In genomic region chr20:35954200-35954906, GRCh38 we compare ENCODE assay signal across 8 cellular contexts. TPM values are rescaled to one million over a fixed set of nuclear protein-coding genes. Genes with fewer than 3 reads are reported as not detected.
DNase-seq lines count a peak whose midpoint lies in the region; ATAC-seq and TF ChIP-seq lines count a peak whose summit lies in the region.

Gene SCAND1 (minus strand): TSS chr20:35954502. CDS start chr20:35954284, 218 bp downstream.

- H3K36me3 ChIP-seq in mucosa of descending colon (ENCODE audit: low read depth) = no peaks in the 10 kb centered on the region

- intact Hi-C loops in mucosa of descending colon (cut with DNase I, micrococcal nuclease) = no loop called here

- H3K4me1 ChIP-seq in mucosa of descending colon (ENCODE audit: low read depth) = peaks cover 19% of the 10 kb centered on the region

- ATAC-seq in GM21576 (IDR thresholded peaks at IDR 0.05; ENCODE audit: unreplicated experiment) (peak; percentile 84), mucosa of descending colon (peak; percentile 93)

- TF ChIP-seq CTCF in epithelial cell of esophagus (IDR thresholded peaks at IDR 0.05; ENCODE audit: insufficient read depth, low read depth, low read length, missing control alignments) (peak; percentile 83), mucosa of descending colon (IDR thresholded peaks at IDR 0.05) (peak; percentile 99)

- DNase-seq in DMS53 (lab: John Stamatoyannopoulos, UW) (peak; percentile 99), OCI-M2 (lab: John Stamatoyannopoulos, UW; ENCODE audit: unreplicated experiment) (peak; percentile 78), activated T-cell treated with anti-CD3 and anti-CD28 coated beads for 4 hours (peak; percentile 90), epithelial cell of esophagus (ENCODE audit: low read depth) (peak; percentile 98), mucosa of descending colon (peak; percentile 96 to 99 (median 98))
- peak; percentile 95 for DNase-seq in stimulated activated CD8-positive, alpha-beta memory T cell treated with anti-CD3 and anti-CD28 coated beads, Interleukin-4, amount 100 ng/mL, for 24 hours (ENCODE audit: low read depth)

- peak within 1 kb of the TSS; percentile 87 for H3K4me3 ChIP-seq in epithelial cell of esophagus (ENCODE audit: low read length)
- peak within 1 kb of the TSS; percentile 91 for H3K4me3 ChIP-seq in mucosa of descending colon

- TF ChIP-seq RAD21 in Ishikawa (IDR thresholded peaks at IDR 0.05; ENCODE audit: low read depth) = peak; percentile 39; the same call in 1 of the 2 replicates

- H3K9me3 ChIP-seq in mucosa of descending colon = no peaks in the 10 kb centered on the region

- TF ChIP-seq EP300 in Ishikawa (IDR thresholded peaks at IDR 0.05; ENCODE audit: borderline replicate concordance) = no peak

TF ChIP-seq in Ishikawa, 13 proteins besides CTCF, POLR2A, EP300 and RAD21:
- TF ChIP-seq YY1 (IDR thresholded peaks at IDR 0.05; ENCODE audit: low read depth) (peak; percentile 90), CEBPB (IDR thresholded peaks at IDR 0.05) (no peak), TEAD4 (IDR thresholded peaks at IDR 0.05) (no peak), ZBTB7A (IDR thresholded peaks at IDR 0.05; ENCODE audit: low read depth) (no peak), NFIC (IDR thresholded peaks at IDR 0.05) (peak; percentile 21; the same call in 1 of the 2 replicates), REST (IDR thresholded peaks at IDR 0.05; ENCODE audit: low read depth) (0 out of 2 replicates have a peak, but pooled peaks have one; percentile 20), USF1 (IDR thresholded peaks at IDR 0.05) (no peak), TCF12 (IDR thresholded peaks at IDR 0.05; ENCODE audit: low read depth) (peak; percentile 71; the same call in 1 of the 2 replicates), CREB1 (IDR thresholded peaks at IDR 0.05; ENCODE audit: low read depth) (no peak), TAF1 (IDR thresholded peaks at IDR 0.05; ENCODE audit: low read depth) (peak; percentile 89), FOXM1 (IDR thresholded peaks at IDR 0.05; ENCODE audit: borderline replicate concordance, low read depth) (peak; percentile 18; the same call in 1 of the 2 replicates), MAX (IDR thresholded peaks at IDR 0.05) (peak; percentile 95), EGR1 (IDR thresholded peaks at IDR 0.05) (no peak)

RNA-seq across cellular contexts. Expression of gene SCAND1, which starts in this region (rescaled TPM):
- total RNA-seq in mucosa of descending colon = 10 to 100 TPM; 55.3 to 80.4 (median 60.7) TPM

Comparison
In these comparisons a context has a peak if more than half of its experiments do, and no peak if none do; other contexts are left out.
1. Peak in every context shown above with its lines: DNase-seq, ATAC-seq and H3K4me3 ChIP-seq.